In the genomic region with DNA sequence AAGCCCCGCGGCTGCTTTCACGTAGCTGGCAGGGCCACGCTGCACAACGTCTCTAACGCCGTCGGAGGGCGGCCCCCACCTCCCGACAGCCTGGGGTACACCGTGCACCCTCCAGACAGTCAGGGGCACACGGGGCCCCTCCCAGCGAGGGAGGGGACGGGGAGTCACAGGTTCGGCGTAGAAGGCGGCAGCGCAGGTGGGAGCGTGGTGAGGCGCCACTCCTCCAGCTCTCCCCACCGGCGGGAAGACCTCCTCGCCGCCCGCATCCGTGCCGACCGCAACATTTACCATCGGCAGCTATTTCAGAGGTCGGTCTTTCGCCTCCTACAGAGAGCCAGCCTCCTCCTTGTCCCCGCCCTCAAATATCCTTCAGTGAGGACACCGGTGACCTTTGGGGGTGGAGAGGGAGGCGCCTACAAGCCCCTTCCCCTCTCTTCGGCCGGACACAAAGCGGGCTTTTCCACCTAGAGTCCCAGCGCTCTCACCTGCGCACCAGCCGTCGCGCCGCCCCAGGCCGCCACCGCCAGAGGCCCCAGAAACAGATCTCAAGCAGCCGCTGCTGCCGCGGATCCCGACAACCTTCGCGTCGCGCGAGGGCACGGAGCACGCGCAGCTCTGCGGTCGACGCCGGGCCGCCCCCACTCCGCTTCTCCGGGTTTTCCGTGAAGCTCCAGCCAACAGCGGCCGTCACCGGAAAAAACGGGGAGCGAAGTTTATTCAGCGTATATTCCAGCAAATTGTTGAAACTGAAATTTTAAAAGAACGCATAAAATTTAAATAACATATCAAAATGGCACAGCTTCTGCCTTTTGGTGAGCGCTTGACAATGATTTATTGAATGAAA, we compare ENCODE assay signal across 1 cellular context.
TF ChIP-seq lines count a peak whose summit lies in the region.

A gene (minus strand): TSS at position 600 of the 844 bp plus-strand sequence. CDS start 20,708 bp downstream, outside the sequence.

TF ChIP-seq in HepG2, 621 proteins besides CTCF, POLR2A, EP300 and RAD21 (continued from another document and continues in another):
- TF ChIP-seq ZNF350 (CRISPR knock-in tag; IDR thresholded peaks at IDR 0.05; ENCODE audit: borderline replicate concordance, low read depth) (peak; percentile 98), ZNF510 (CRISPR knock-in tag; IDR thresholded peaks at IDR 0.05; ENCODE audit: low read depth) (peak; percentile 95; the same call in 1 of the 2 replicates), KMT2B (CRISPR knock-in tag; IDR thresholded peaks at IDR 0.05) (peak; percentile 89), YEATS2 (CRISPR knock-in tag; IDR thresholded peaks at IDR 0.05; ENCODE audit: borderline replicate concordance) (peak; percentile 90), NFKB2 (CRISPR knock-in tag; IDR thresholded peaks at IDR 0.05; ENCODE audit: borderline replicate concordance) (peak; percentile 96), ZNF605 (CRISPR knock-in tag; IDR thresholded peaks at IDR 0.05) (peak; percentile 87; the same call in 1 of the 2 replicates), PAX8 (CRISPR knock-in tag; IDR thresholded peaks at IDR 0.05; ENCODE audit: borderline replicate concordance) (peak; percentile 78; the same call in 1 of the 2 replicates), EHMT2 (IDR thresholded peaks at IDR 0.05; ENCODE audit: borderline replicate concordance, low read depth, low read length) (no peak; the same call in 1 of the 2 replicates), ZNF616 (CRISPR knock-in tag; IDR thresholded peaks at IDR 0.05; ENCODE audit: low read depth) (no peak), ZNF629 (CRISPR knock-in tag; conservative IDR thresholded peaks at IDR 0.05) (peak; percentile 51), ZBTB38 (CRISPR knock-in tag; IDR thresholded peaks at IDR 0.05) (peak; percentile 86; the same call in 1 of the 2 replicates), ZNF703 (CRISPR knock-in tag; IDR thresholded peaks at IDR 0.05; ENCODE audit: borderline replicate concordance) (peak; percentile 85), STAT5B (CRISPR knock-in tag; IDR thresholded peaks at IDR 0.05) (peak; percentile 93; the same call in 1 of the 2 replicates), ZNF44 (CRISPR knock-in tag; IDR thresholded peaks at IDR 0.05) (no peak; the same call in 1 of the 2 replicates), ZFP1 (CRISPR knock-in tag; IDR thresholded peaks at IDR 0.05) (no peak; the same call in 1 of the 2 replicates), IRX3 (CRISPR knock-in tag; IDR thresholded peaks at IDR 0.05; ENCODE audit: borderline replicate concordance, low read depth) (peak; percentile 93), KMT2A (CRISPR knock-in tag; IDR thresholded peaks at IDR 0.05) (no peak; the same call in none of the 2 replicates), ATF7 (IDR thresholded peaks at IDR 0.05) (no peak), ATF7 (CRISPR knock-in tag; IDR thresholded peaks at IDR 0.05) (peak; percentile 75), TGIF2 (CRISPR knock-in tag; IDR thresholded peaks at IDR 0.05) (peak; percentile 25), SIN3A (IDR thresholded peaks at IDR 0.05; ENCODE audit: borderline replicate concordance, low read depth, low read length) (no peak; the same call in 1 of the 2 replicates), REL (CRISPR knock-in tag; conservative IDR thresholded peaks at IDR 0.05) (peak; percentile 95), CHD4 (IDR thresholded peaks at IDR 0.05; ENCODE audit: borderline replicate concordance, low read length) (no peak), AHR (CRISPR knock-in tag; IDR thresholded peaks at IDR 0.05) (peak; percentile 23; the same call in 1 of the 2 replicates), ADNP (CRISPR knock-in tag; IDR thresholded peaks at IDR 0.05) (no peak), ZMAT3 (CRISPR knock-in tag; conservative IDR thresholded peaks at IDR 0.05) (peak; percentile 94), PHB2 (IDR thresholded peaks at IDR 0.05; ENCODE audit: partially characterized antibody) (no peak)
- TF ChIP-seq, protein P1, sequence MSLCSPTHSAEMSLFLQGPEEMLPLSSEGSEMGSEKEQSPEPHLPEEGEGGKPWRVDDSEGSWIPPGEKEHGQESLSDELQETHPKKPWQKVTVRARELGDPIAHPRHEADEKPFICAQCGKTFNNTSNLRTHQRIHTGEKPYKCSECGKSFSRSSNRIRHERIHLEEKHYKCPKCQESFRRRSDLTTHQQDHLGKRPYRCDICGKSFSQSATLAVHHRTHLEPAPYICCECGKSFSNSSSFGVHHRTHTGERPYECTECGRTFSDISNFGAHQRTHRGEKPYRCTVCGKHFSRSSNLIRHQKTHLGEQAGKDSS (CRISPR knock-in tag; IDR thresholded peaks at IDR 0.05; ENCODE audit: borderline replicate concordance, low read depth) = peak; percentile 93
- TF ChIP-seq, protein P2, sequence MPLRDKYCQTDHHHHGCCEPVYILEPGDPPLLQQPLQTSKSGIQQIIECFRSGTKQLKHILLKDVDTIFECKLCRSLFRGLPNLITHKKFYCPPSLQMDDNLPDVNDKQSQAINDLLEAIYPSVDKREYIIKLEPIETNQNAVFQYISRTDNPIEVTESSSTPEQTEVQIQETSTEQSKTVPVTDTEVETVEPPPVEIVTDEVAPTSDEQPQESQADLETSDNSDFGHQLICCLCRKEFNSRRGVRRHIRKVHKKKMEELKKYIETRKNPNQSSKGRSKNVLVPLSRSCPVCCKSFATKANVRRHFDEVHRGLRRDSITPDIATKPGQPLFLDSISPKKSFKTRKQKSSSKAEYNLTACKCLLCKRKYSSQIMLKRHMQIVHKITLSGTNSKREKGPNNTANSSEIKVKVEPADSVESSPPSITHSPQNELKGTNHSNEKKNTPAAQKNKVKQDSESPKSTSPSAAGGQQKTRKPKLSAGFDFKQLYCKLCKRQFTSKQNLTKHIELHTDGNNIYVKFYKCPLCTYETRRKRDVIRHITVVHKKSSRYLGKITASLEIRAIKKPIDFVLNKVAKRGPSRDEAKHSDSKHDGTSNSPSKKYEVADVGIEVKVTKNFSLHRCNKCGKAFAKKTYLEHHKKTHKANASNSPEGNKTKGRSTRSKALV (CRISPR knock-in tag; IDR thresholded peaks at IDR 0.05) = peak; percentile 31
- TF ChIP-seq, protein P3, sequence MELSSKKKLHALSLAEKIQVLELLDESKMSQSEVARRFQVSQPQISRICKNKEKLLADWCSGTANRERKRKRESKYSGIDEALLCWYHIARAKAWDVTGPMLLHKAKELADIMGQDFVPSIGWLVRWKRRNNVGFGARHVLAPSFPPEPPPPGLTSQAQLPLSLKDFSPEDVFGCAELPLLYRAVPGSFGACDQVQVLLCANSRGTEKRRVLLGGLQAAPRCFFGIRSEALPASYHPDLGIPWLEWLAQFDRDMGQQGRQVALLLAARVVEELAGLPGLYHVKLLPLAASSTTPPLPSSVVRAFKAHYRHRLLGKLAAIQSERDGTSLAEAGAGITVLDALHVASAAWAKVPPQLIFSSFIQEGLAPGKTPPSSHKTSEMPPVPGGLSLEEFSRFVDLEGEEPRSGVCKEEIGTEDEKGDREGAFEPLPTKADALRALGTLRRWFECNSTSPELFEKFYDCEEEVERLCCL (CRISPR knock-in tag; IDR thresholded peaks at IDR 0.05; ENCODE audit: borderline replicate concordance) = peak; percentile 84; the same call in 1 of the 2 replicates
- TF ChIP-seq, protein P4, sequence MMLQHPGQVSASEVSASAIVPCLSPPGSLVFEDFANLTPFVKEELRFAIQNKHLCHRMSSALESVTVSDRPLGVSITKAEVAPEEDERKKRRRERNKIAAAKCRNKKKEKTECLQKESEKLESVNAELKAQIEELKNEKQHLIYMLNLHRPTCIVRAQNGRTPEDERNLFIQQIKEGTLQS (CRISPR knock-in tag; IDR thresholded peaks at IDR 0.05) = peak; percentile 56
- TF ChIP-seq, protein P5, sequence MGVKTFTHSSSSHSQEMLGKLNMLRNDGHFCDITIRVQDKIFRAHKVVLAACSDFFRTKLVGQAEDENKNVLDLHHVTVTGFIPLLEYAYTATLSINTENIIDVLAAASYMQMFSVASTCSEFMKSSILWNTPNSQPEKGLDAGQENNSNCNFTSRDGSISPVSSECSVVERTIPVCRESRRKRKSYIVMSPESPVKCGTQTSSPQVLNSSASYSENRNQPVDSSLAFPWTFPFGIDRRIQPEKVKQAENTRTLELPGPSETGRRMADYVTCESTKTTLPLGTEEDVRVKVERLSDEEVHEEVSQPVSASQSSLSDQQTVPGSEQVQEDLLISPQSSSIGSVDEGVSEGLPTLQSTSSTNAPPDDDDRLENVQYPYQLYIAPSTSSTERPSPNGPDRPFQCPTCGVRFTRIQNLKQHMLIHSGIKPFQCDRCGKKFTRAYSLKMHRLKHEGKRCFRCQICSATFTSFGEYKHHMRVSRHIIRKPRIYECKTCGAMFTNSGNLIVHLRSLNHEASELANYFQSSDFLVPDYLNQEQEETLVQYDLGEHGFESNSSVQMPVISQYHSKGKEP (CRISPR knock-in tag; IDR thresholded peaks at IDR 0.05) = peak; percentile 58; the same call in 1 of the 2 replicates
- TF ChIP-seq, protein P6, sequence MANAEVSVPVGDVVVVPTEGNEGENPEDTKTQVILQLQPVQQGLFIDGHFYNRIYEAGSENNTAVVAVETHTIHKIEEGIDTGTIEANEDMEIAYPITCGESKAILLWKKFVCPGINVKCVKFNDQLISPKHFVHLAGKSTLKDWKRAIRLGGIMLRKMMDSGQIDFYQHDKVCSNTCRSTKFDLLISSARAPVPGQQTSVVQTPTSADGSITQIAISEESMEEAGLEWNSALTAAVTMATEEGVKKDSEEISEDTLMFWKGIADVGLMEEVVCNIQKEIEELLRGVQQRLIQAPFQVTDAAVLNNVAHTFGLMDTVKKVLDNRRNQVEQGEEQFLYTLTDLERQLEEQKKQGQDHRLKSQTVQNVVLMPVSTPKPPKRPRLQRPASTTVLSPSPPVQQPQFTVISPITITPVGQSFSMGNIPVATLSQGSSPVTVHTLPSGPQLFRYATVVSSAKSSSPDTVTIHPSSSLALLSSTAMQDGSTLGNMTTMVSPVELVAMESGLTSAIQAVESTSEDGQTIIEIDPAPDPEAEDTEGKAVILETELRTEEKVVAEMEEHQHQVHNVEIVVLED (CRISPR knock-in tag; IDR thresholded peaks at IDR 0.05; ENCODE audit: borderline replicate concordance) = peak; percentile 80; the same call in 1 of the 2 replicates
- TF ChIP-seq, protein P7, sequence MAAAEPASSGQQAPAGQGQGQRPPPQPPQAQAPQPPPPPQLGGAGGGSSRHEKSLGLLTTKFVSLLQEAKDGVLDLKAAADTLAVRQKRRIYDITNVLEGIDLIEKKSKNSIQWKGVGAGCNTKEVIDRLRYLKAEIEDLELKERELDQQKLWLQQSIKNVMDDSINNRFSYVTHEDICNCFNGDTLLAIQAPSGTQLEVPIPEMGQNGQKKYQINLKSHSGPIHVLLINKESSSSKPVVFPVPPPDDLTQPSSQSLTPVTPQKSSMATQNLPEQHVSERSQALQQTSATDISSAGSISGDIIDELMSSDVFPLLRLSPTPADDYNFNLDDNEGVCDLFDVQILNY (CRISPR knock-in tag; conservative IDR thresholded peaks at IDR 0.05) = peak; percentile 71; the same call in 1 of the 2 replicates
- TF ChIP-seq, protein P8, sequence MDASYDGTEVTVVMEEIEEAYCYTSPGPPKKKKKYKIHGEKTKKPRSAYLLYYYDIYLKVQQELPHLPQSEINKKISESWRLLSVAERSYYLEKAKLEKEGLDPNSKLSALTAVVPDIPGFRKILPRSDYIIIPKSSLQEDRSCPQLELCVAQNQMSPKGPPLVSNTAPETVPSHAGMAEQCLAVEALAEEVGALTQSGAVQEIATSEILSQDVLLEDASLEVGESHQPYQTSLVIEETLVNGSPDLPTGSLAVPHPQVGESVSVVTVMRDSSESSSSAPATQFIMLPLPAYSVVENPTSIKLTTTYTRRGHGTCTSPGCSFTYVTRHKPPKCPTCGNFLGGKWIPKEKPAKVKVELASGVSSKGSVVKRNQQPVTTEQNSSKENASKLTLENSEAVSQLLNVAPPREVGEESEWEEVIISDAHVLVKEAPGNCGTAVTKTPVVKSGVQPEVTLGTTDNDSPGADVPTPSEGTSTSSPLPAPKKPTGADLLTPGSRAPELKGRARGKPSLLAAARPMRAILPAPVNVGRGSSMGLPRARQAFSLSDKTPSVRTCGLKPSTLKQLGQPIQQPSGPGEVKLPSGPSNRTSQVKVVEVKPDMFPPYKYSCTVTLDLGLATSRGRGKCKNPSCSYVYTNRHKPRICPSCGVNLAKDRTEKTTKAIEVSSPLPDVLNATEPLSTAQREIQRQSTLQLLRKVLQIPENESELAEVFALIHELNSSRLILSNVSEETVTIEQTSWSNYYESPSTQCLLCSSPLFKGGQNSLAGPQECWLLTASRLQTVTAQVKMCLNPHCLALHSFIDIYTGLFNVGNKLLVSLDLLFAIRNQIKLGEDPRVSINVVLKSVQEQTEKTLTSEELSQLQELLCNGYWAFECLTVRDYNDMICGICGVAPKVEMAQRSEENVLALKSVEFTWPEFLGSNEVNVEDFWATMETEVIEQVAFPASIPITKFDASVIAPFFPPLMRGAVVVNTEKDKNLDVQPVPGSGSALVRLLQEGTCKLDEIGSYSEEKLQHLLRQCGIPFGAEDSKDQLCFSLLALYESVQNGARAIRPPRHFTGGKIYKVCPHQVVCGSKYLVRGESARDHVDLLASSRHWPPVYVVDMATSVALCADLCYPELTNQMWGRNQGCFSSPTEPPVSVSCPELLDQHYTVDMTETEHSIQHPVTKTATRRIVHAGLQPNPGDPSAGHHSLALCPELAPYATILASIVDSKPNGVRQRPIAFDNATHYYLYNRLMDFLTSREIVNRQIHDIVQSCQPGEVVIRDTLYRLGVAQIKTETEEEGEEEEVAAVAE (CRISPR knock-in tag; IDR thresholded peaks at IDR 0.05; ENCODE audit: borderline replicate concordance) = peak; percentile 17; the same call in 1 of the 2 replicates
- TF ChIP-seq, protein P9, sequence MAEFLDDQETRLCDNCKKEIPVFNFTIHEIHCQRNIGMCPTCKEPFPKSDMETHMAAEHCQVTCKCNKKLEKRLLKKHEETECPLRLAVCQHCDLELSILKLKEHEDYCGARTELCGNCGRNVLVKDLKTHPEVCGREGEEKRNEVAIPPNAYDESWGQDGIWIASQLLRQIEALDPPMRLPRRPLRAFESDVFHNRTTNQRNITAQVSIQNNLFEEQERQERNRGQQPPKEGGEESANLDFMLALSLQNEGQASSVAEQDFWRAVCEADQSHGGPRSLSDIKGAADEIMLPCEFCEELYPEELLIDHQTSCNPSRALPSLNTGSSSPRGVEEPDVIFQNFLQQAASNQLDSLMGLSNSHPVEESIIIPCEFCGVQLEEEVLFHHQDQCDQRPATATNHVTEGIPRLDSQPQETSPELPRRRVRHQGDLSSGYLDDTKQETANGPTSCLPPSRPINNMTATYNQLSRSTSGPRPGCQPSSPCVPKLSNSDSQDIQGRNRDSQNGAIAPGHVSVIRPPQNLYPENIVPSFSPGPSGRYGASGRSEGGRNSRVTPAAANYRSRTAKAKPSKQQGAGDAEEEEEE (CRISPR knock-in tag; IDR thresholded peaks at IDR 0.05; ENCODE audit: borderline replicate concordance) = no peak
